Comparison of ENCODE assay signal across 20 cellular contexts in genomic region chr10:114479836-114480235, GRCh38.
A peak's percentile ranks its signal among the peaks of the same experiment; 100 is the strongest.
DNase-seq lines count a peak whose midpoint lies in the region; ATAC-seq and TF ChIP-seq lines count a peak whose summit lies in the region.
"Had no signal": no experiment of that assay in that cellular context is flagged by ENCODE, and none has a peak within 500 bp of the region (broad histone marks: within the 10 kb centered on the region; RNA-seq: fewer than 3 reads in every experiment).

No MANE protein-coding gene starts in this region.

- no peak for ATAC-seq in activated T-cell treated with anti-CD3 and anti-CD28 coated beads, Interleukin-2, amount 50 U/mL, for 72 hours (replicated peaks in 1 of 2)
- no peak for ATAC-seq in CD4-positive, alpha-beta T cell (ENCODE audit: poor library complexity)
- ATAC-seq in gastrocnemius medialis (no peak), GM21528 (IDR thresholded peaks at IDR 0.05; ENCODE audit: low FRiP score, unreplicated experiment) (no peak)
- ATAC-seq: A549, GM12878, Panc1 had no signal

- no peaks in the 10 kb centered on the region for H3K27me3 Mint-ChIP-seq in activated T-cell treated with anti-CD3 and anti-CD28 coated beads, Interleukin-2, amount 50 U/mL, for 72 hours (ENCODE audit: low read depth)
- H3K27me3 Mint-ChIP-seq in CD4-positive, alpha-beta T cell, result no peaks in the 10 kb centered on the region
- H3K27me3 Mint-ChIP-seq: IgD-negative memory B cell had no signal

- H3K4me1 Mint-ChIP-seq in activated T-cell treated with anti-CD3 and anti-CD28 coated beads, Interleukin-2, amount 50 U/mL, for 72 hours (ENCODE audit: low read depth), result peaks cover 53% of the 10 kb centered on the region
- peaks cover 91% of the 10 kb centered on the region for H3K4me1 Mint-ChIP-seq in CD4-positive, alpha-beta T cell (ENCODE audit: low read depth)

- H3K27me3 ChIP-seq in CD4-positive, alpha-beta T cell (ENCODE audit: control insufficient read depth, insufficient read depth, low read length), result no peaks in the 10 kb centered on the region
- H3K27me3 ChIP-seq in esophagus muscularis mucosa (no peaks in the 10 kb centered on the region), gastrocnemius medialis (no peaks in the 10 kb centered on the region)

- CTCF ChIA-PET in CD4-positive, alpha-beta T cell (lab: Charles Lee), result no interaction called here

- H3K9me3 ChIP-seq in CD4-positive, alpha-beta T cell (ENCODE audit: control insufficient read depth, low read length), result no peaks in the 10 kb centered on the region
- H3K9me3 ChIP-seq in esophagus muscularis mucosa, result no peaks in the 10 kb centered on the region
- no peaks in the 10 kb centered on the region for H3K9me3 ChIP-seq in gastrocnemius medialis

- H3K27ac Mint-ChIP-seq in activated T-cell treated with anti-CD3 and anti-CD28 coated beads, Interleukin-2, amount 50 U/mL, for 72 hours, result peak overlapping the region; percentile 25
- H3K27ac Mint-ChIP-seq in CD4-positive, alpha-beta T cell, result peak overlapping the region; percentile 76

- peak overlapping the region in 1 of 2 donors; percentile 15 for H3K4me3 Mint-ChIP-seq in activated T-cell treated with anti-CD3 and anti-CD28 coated beads, Interleukin-2, amount 50 U/mL, for 72 hours
- no peak overlapping the region for H3K4me3 Mint-ChIP-seq in CD4-positive, alpha-beta T cell
- H3K4me3 Mint-ChIP-seq: IgD-negative memory B cell had no signal

- H3K27ac ChIP-seq in CD4-positive, alpha-beta T cell (ENCODE audit: low read depth, low read length), result no peak overlapping the region
- H3K27ac ChIP-seq in esophagus muscularis mucosa (replicated peaks in 1 of 4), result peak overlapping the region in 3 of 4 donors; percentile 21 to 76 (median 67)
- peak overlapping the region; percentile 75 to 80 (median 78) for H3K27ac ChIP-seq in gastrocnemius medialis
- H3K27ac ChIP-seq: A549, C4-2B had no signal

- 87% methylated on average over 1 of the region's 1 CpG for WGBS in esophagus muscularis mucosa

- POLR2A ChIA-PET in CD4-positive, alpha-beta T cell (lab: Charles Lee), result interaction anchor here (1.3 to 1.4 kb wide), 2 partner anchors 44 to 64 kb away, joined by 3 read pairs; no protein-coding TSS in a partner anchor

- intact Hi-C loops in CD4-positive, alpha-beta T cell (cut with DNase I, micrococcal nuclease), result loop anchor here in 1 of 2 experiments (5.0 kb wide), 1 partner anchor 37 kb away; no protein-coding TSS in a partner anchor
- intact Hi-C loops in esophagus muscularis mucosa (cut with DNase I) (loop anchor here (5.0 to 10.0 kb wide), 2 partner anchors 32 to 305 kb away; no protein-coding TSS in a partner anchor), gastrocnemius medialis (cut with DNase I; ENCODE audit: low total_unique reads) (loop anchor here (10.0 kb wide), 1 partner anchor 645 kb away; no protein-coding TSS in a partner anchor)

- H3K4me1 ChIP-seq in esophagus muscularis mucosa, result peaks cover 57 to 69% (median 61%) of the 10 kb centered on the region in 4 donors
- H3K4me1 ChIP-seq in gastrocnemius medialis, result peaks cover 21 to 69% of the 10 kb centered on the region in 2 donors
- H3K4me1 ChIP-seq: A549 had no signal

- no peak for TF ChIP-seq EP300 in esophagus muscularis mucosa (IDR thresholded peaks at IDR 0.05)

- H3K4me3 ChIP-seq in esophagus muscularis mucosa (no peak overlapping the region), gastrocnemius medialis (no peak overlapping the region)
- H3K4me3 ChIP-seq: A549, GM12878 had no signal

- no peak for TF ChIP-seq CTCF in CD4-positive, alpha-beta T cell (IDR thresholded peaks at IDR 0.05)
- TF ChIP-seq CTCF in esophagus muscularis mucosa (IDR thresholded peaks at IDR 0.05) (no peak), gastrocnemius medialis (IDR thresholded peaks at IDR 0.05 in 4 of 5, conservative IDR thresholded peaks at IDR 0.05 in 1 of 5) (no peak)

- DNase-seq in activated T-cell treated with anti-CD3 and anti-CD28 coated beads, Interleukin-2, amount 50 U/mL, for 72 hours, result no peak
- DNase-seq in activated T-cell treated with anti-CD3 and anti-CD28 coated beads, Interleukin-2, amount 50 U/mL, for 1 hour, result no peak
- DNase-seq in CD4-positive, alpha-beta T cell, result no peak
- DNase-seq in esophagus muscularis mucosa (ENCODE audit: extremely low spot score), result no peak
- no peak for DNase-seq in gastrocnemius medialis
- DNase-seq in NK-92 treated with Interleukin-12 subunit alpha and Interleukin-12 subunit beta, amount 100 ng/mL, for 24 hours (lab: John Stamatoyannopoulos, UW), result no peak
- no peak for DNase-seq in effector CD8-positive, alpha-beta T cell (lab: John Stamatoyannopoulos, UW)
- DNase-seq: Calu3, DMS79, HCEC 1CT, NCI-H1417 treated with DMSO at 0.1 percent for 48 hours, NCI-H2029 treated with DMSO at 0.1 percent for 48 hours, NCI-H510A, NCI-H82 had no signal

- in situ Hi-C loops in gastrocnemius medialis (cut with MboI; ENCODE audit: low sequenced_read_pairs in 4 of 4), result loop anchor here in 2 of 4 donors (10.0 kb wide), 1 partner anchor 225 kb away; no protein-coding TSS in a partner anchor

- peaks cover 6 to 19% of the 10 kb centered on the region in 2 donors for H3K36me3 Mint-ChIP-seq in activated T-cell treated with anti-CD3 and anti-CD28 coated beads, Interleukin-2, amount 50 U/mL, for 72 hours (ENCODE audit: insufficient read depth in 2 of 2)
- H3K36me3 Mint-ChIP-seq in CD4-positive, alpha-beta T cell (ENCODE audit: low read depth), result peaks cover 90% of the 10 kb centered on the region

- H3K9me3 Mint-ChIP-seq in activated T-cell treated with anti-CD3 and anti-CD28 coated beads, Interleukin-2, amount 50 U/mL, for 72 hours, result no peaks in the 10 kb centered on the region
- H3K9me3 Mint-ChIP-seq in CD4-positive, alpha-beta T cell, result no peaks in the 10 kb centered on the region
- H3K9me3 Mint-ChIP-seq: IgD-negative memory B cell had no signal

- H3K36me3 ChIP-seq in esophagus muscularis mucosa (peaks cover 0 to 27% (median 3%) of the 10 kb centered on the region in 4 donors), gastrocnemius medialis (no peaks in the 10 kb centered on the region)

- TF ChIP-seq POLR2A in esophagus muscularis mucosa (IDR thresholded peaks at IDR 0.05; ENCODE audit: low read depth) (no peak), gastrocnemius medialis (IDR thresholded peaks at IDR 0.05) (no peak)
